ENCODE assay signal across 13 cellular contexts in genomic region chr16:27436921-27437650, GRCh38. TPM values are rescaled to one million over a fixed set of nuclear protein-coding genes. Genes with fewer than 3 reads are reported as not detected.
A peak's percentile ranks its signal among the peaks of the same experiment; 100 is the strongest.
DNase-seq lines count a peak whose midpoint lies in the region; ATAC-seq lines count a peak whose summit lies in the region.
"Had no signal": no experiment of that assay in that cellular context is flagged by ENCODE, and none has a peak within 500 bp of the region (broad histone marks: within the 10 kb centered on the region; RNA-seq: fewer than 3 reads in every experiment).

No MANE protein-coding gene starts in this region.

- H3K4me3 ChIP-seq in SJCRH30 = no peak overlapping the region
- H3K4me3 ChIP-seq: hepatocyte, left lung had no signal

- CTCF ChIA-PET in activated naive CD4-positive, alpha-beta T cell treated with anti-CD3 and anti-CD28 coated beads, Interleukin-2, amount 10 ng/mL, durations not matched to agents 7 days and 5 days (lab: Charles Lee) = no interaction called here

- peak overlapping the region; percentile 51 for H3K27ac Mint-ChIP-seq in activated naive CD4-positive, alpha-beta T cell treated with anti-CD3 and anti-CD28 coated beads, Interleukin-2, amount 50 U/mL, for 24 hours
- no peak overlapping the region for H3K27ac Mint-ChIP-seq in activated naive CD4-positive, alpha-beta T cell treated with anti-CD3 and anti-CD28 coated beads, Interleukin-2, amount 10 ng/mL, durations not matched to agents 7 days and 5 days
- H3K27ac Mint-ChIP-seq: WTC11 had no signal

- H3K4me3 Mint-ChIP-seq in activated naive CD4-positive, alpha-beta T cell treated with anti-CD3 and anti-CD28 coated beads, Interleukin-2, amount 50 U/mL, for 24 hours = no peak overlapping the region
- no peak overlapping the region for H3K4me3 Mint-ChIP-seq in activated naive CD4-positive, alpha-beta T cell treated with anti-CD3 and anti-CD28 coated beads, Interleukin-2, amount 10 ng/mL, durations not matched to agents 7 days and 5 days
- H3K4me3 Mint-ChIP-seq: nephron progenitor cell, WTC11 had no signal

- H3K27ac ChIP-seq in SJCRH30 = no peak overlapping the region
- H3K27ac ChIP-seq: hepatocyte, left lung had no signal

- H3K4me1 ChIP-seq in SJCRH30 = no peaks in the 10 kb centered on the region; the same call in 1 of the 2 replicates
- H3K4me1 ChIP-seq: left lung had no signal

- H3K36me3 Mint-ChIP-seq in activated naive CD4-positive, alpha-beta T cell treated with anti-CD3 and anti-CD28 coated beads, Interleukin-2, amount 50 U/mL, for 24 hours = peaks cover 26% of the 10 kb centered on the region
- peaks cover 71% of the 10 kb centered on the region for H3K36me3 Mint-ChIP-seq in activated naive CD4-positive, alpha-beta T cell treated with anti-CD3 and anti-CD28 coated beads, Interleukin-2, amount 10 ng/mL, durations not matched to agents 7 days and 5 days
- H3K36me3 Mint-ChIP-seq: WTC11 had no signal

- no peaks in the 10 kb centered on the region for H3K27me3 Mint-ChIP-seq in activated naive CD4-positive, alpha-beta T cell treated with anti-CD3 and anti-CD28 coated beads, Interleukin-2, amount 50 U/mL, for 24 hours
- H3K27me3 Mint-ChIP-seq in activated naive CD4-positive, alpha-beta T cell treated with anti-CD3 and anti-CD28 coated beads, Interleukin-2, amount 10 ng/mL, durations not matched to agents 7 days and 5 days = no peaks in the 10 kb centered on the region

- H3K9me3 Mint-ChIP-seq in activated naive CD4-positive, alpha-beta T cell treated with anti-CD3 and anti-CD28 coated beads, Interleukin-2, amount 50 U/mL, for 24 hours = no peaks in the 10 kb centered on the region
- H3K9me3 Mint-ChIP-seq in activated naive CD4-positive, alpha-beta T cell treated with anti-CD3 and anti-CD28 coated beads, Interleukin-2, amount 10 ng/mL, durations not matched to agents 7 days and 5 days = no peaks in the 10 kb centered on the region
- H3K9me3 Mint-ChIP-seq: nephron progenitor cell, WTC11 had no signal

- no peak for DNase-seq in activated naive CD4-positive, alpha-beta T cell treated with anti-CD3 and anti-CD28 coated beads, Interleukin-2, amount 10 ng/mL, durations not matched to agents 7 days and 5 days
- DNase-seq in activated CD8-positive, alpha-beta memory T cell treated with anti-CD3 and anti-CD28 coated beads, Interleukin-2, amount 50 U/mL, for 4 hours = peak; percentile 15
- DNase-seq in mesenteric fat pad (ENCODE audit: low spot score) (peak; percentile 74), ureter (ENCODE audit: low spot score) (peak; percentile 41), SJCRH30 (no peak), globus pallidus (ENCODE audit: low spot score) (no peak)
- DNase-seq: nephron progenitor cell had no signal

- peaks cover 22% of the 10 kb centered on the region for H3K36me3 ChIP-seq in SJCRH30
- H3K36me3 ChIP-seq: left lung had no signal

- H3K27me3 ChIP-seq in SJCRH30 = no peaks in the 10 kb centered on the region
- H3K27me3 ChIP-seq: hepatocyte had no signal

- peaks cover 18% of the 10 kb centered on the region for H3K4me1 Mint-ChIP-seq in activated naive CD4-positive, alpha-beta T cell treated with anti-CD3 and anti-CD28 coated beads, Interleukin-2, amount 50 U/mL, for 24 hours
- H3K4me1 Mint-ChIP-seq in activated naive CD4-positive, alpha-beta T cell treated with anti-CD3 and anti-CD28 coated beads, Interleukin-2, amount 10 ng/mL, durations not matched to agents 7 days and 5 days = peaks cover 12% of the 10 kb centered on the region

- H3K9me3 ChIP-seq in SJCRH30 (replicated peaks) = no peaks in the 10 kb centered on the region
- H3K9me3 ChIP-seq: left lung had no signal

- ATAC-seq in GM21360 (IDR thresholded peaks at IDR 0.05; ENCODE audit: unreplicated experiment) = no peak
- ATAC-seq: esophagus mucosa, left lung, WTC11 had no signal

RNA-seq across cellular contexts. Expression of gene IL21R, which starts 35.1 kb away (rescaled TPM):
- 0.22 TPM for total RNA-seq in mesenteric fat pad
- total RNA-seq in ureter = 0.60 TPM
- total RNA-seq in SJCRH30 (2014; rRNA removed; shearing (Covaris generic)) = 3.8 and 4.6 TPM in 2 replicates

Comparison
In these comparisons a context has a peak if more than half of its experiments do, and no peak if none do; other contexts are left out.
1. DNase-seq: peak in activated CD8-positive, alpha-beta memory T cell treated with anti-CD3 and anti-CD28 coated beads, Interleukin-2, amount 50 U/mL, for 4 hours (single experiment), mesenteric fat pad (single experiment) and ureter (single experiment); none in activated naive CD4-positive, alpha-beta T cell treated with anti-CD3 and anti-CD28 coated beads, Interleukin-2, amount 10 ng/mL, durations not matched to agents 7 days and 5 days (single experiment), SJCRH30 (0 of 2) and globus pallidus (single experiment).